8 cellular contexts compared by ENCODE assay signal in genomic region chr1:27366113-27366410, GRCh38. TPM values are rescaled to one million over a fixed set of nuclear protein-coding genes. Genes with fewer than 3 reads are reported as not detected.
DNase-seq lines count a peak whose midpoint lies in the region; ATAC-seq and TF ChIP-seq lines count a peak whose summit lies in the region.

No MANE protein-coding gene starts in this region.

- H3K4me3 Mint-ChIP-seq in CD14-positive monocyte: peak overlapping the region; percentile 86 to 94

- H3K4me3 ChIP-seq in WERI-Rb-1 (ENCODE audit: low read depth, low read length) (peak overlapping the region; percentile 62), breast epithelium (peak overlapping the region; percentile 72 to 84 (median 79)), skeletal muscle cell (ENCODE audit: low read depth, low read length) (peak overlapping the region; percentile 60)

- no peak for TF ChIP-seq POLR2A in breast epithelium (IDR thresholded peaks at IDR 0.05)

- intact Hi-C loops in CD14-positive monocyte (cut with micrococcal nuclease): loop anchor here in 1 of 2 donors (2.0 kb wide), 1 partner anchor 23 kb away; no protein-coding TSS in a partner anchor
- intact Hi-C loops in breast epithelium (cut with DNase I; ENCODE audit: low total_unique reads): loop anchor here (10.0 kb wide), 1 partner anchor 61 kb away; no protein-coding TSS in a partner anchor

- H3K27me3 Mint-ChIP-seq in CD14-positive monocyte (ENCODE audit: low read depth in 3 of 3): peaks cover 5 to 11% (median 8%) of the 10 kb centered on the region in 3 donors

- peaks cover 13 to 34% of the 10 kb centered on the region in 2 donors for H3K36me3 Mint-ChIP-seq in CD14-positive monocyte

- H3K27me3 ChIP-seq in WERI-Rb-1 (ENCODE audit: insufficient read depth, low read depth, severe bottlenecking) (no peaks in the 10 kb centered on the region), breast epithelium (no peaks in the 10 kb centered on the region)

- H3K27ac Mint-ChIP-seq in CD14-positive monocyte: peak overlapping the region; percentile 77 to 98 (median 93)

- no peak for TF ChIP-seq CTCF in CD14-positive monocyte (IDR thresholded peaks at IDR 0.05)
- no peak for TF ChIP-seq CTCF in WERI-Rb-1 (IDR thresholded peaks at IDR 0.05; ENCODE audit: low read depth, low read length)
- no peak for TF ChIP-seq CTCF in breast epithelium (IDR thresholded peaks at IDR 0.05)

- DNase-seq in CD14-positive monocyte (ENCODE audit: low spot score): no peak
- DNase-seq in NCI-H1694 (lab: John Stamatoyannopoulos, UW): peak; percentile 46
- DNase-seq in WERI-Rb-1: peak; percentile 93
- DNase-seq in breast epithelium (ENCODE audit: low spot score in 2 of 2): peak; percentile 81 to 82
- DNase-seq in iPS-NIHi11 (ENCODE audit: low spot score): peak; percentile 75
- no peak for DNase-seq in skeletal muscle cell (ENCODE audit: low read depth)

- ATAC-seq in GM21717 (IDR thresholded peaks at IDR 0.05; ENCODE audit: unreplicated experiment) (peak; percentile 40), GM18520 (IDR thresholded peaks at IDR 0.05; ENCODE audit: unreplicated experiment) (no peak)

- peak overlapping the region; percentile 88 for H3K27ac ChIP-seq in WERI-Rb-1
- H3K27ac ChIP-seq in breast epithelium: peak overlapping the region; percentile 97 to 98

- H3K36me3 ChIP-seq in WERI-Rb-1 (0 out of 2 replicates have a peak, but pooled peaks cover 3% of the 10 kb centered on the region), breast epithelium (no peaks in the 10 kb centered on the region)

- peaks cover 5 to 34% of the 10 kb centered on the region in 2 donors for H3K4me1 ChIP-seq in breast epithelium

- H3K9me3 ChIP-seq in WERI-Rb-1 (ENCODE audit: severe bottlenecking): no peaks in the 10 kb centered on the region
- H3K9me3 ChIP-seq in breast epithelium: no peaks in the 10 kb centered on the region

- H3K4me1 Mint-ChIP-seq in CD14-positive monocyte: peaks cover 64% of the 10 kb centered on the region

- no peaks in the 10 kb centered on the region for H3K9me3 Mint-ChIP-seq in CD14-positive monocyte

RNA-seq across cellular contexts. Expression of gene MAP3K6, which starts 0.7 kb away (rescaled TPM):
- 1 to 10 TPM; 3.2 to 6.7 TPM for polyA plus RNA-seq in CD14-positive monocyte
- total RNA-seq in breast epithelium: 10 to 100 TPM; 29.4 to 67.5 (median 52.0) TPM

RNA-seq across cellular contexts. Expression of gene FCN3, which starts 8.6 kb away (rescaled TPM):
- not detected for polyA plus RNA-seq in CD14-positive monocyte
- total RNA-seq in breast epithelium: 10 to 100 TPM in 1 of 3 donors, 1 to 10 TPM in 2; 6.0 to 10.5 (median 7.4) TPM

RNA-seq across cellular contexts. Expression of gene CD164L2, which starts 17.1 kb away (rescaled TPM):
- polyA plus RNA-seq in CD14-positive monocyte: not detected
- total RNA-seq in breast epithelium: 1 to 10 TPM in 1 of 3 donors, under 1 TPM in 1, not detected in 1; 0.66 to 5.3 TPM

RNA-seq across cellular contexts. Expression of gene SYTL1, which starts 24.2 kb away (rescaled TPM):
- polyA plus RNA-seq in CD14-positive monocyte: 10 to 100 TPM; 26.9 to 44.6 TPM
- total RNA-seq in breast epithelium: 10 to 100 TPM in 2 of 3 donors, under 1 TPM in 1; 0.96 to 33.1 (median 22.3) TPM

RNA-seq across cellular contexts. Expression of gene GPR3, which starts 26.4 kb away (rescaled TPM):
- polyA plus RNA-seq in CD14-positive monocyte: under 1 TPM in 1 of 2 donors, not detected in 1; 0.26 TPM
- total RNA-seq in breast epithelium: under 1 TPM in 2 of 3 donors, not detected in 1; 0.16 to 0.66 TPM

Comparison
In these comparisons a context has a peak if more than half of its experiments do, and no peak if none do; other contexts are left out.
1. DNase-seq: peak in NCI-H1694 (single experiment), WERI-Rb-1 (single experiment), breast epithelium (2 of 2) and iPS-NIHi11 (single experiment); none in CD14-positive monocyte (single experiment) and skeletal muscle cell (single experiment).
2. Peak in every context shown above with its lines, with median percentiles within 50 percentile points of each other: H3K4me3 ChIP-seq.